In the genomic region with DNA sequence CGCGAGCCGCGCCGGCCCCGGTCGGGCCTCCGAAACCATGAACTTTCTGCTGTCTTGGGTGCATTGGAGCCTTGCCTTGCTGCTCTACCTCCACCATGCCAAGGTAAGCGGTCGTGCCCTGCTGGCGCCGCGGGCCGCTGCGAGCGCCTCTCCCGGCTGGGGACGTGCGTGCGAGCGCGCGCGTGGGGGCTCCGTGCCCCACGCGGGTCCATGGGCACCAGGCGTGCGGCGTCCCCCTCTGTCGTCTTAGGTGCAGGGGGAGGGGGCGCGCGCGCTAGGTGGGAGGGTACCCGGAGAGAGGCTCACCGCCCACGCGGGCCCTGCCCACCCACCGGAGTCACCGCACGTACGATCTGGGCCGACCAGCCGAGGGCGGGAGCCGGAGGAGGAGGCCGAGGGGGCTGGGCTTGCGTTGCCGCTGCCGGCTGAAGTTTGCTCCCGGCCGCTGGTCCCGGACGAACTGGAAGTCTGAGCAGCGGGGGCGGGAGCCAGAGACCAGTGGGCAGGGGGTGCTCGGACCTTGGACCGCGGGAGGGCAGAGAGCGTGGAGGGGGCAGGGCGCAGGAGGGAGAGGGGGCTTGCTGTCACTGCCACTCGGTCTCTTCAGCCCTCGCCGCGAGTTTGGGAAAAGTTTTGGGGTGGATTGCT, we compare ENCODE assay signal across 8 cellular contexts. TPM values are rescaled to one million over a fixed set of nuclear protein-coding genes. Genes with fewer than 3 reads are reported as not detected.
A peak's percentile ranks its signal among the peaks of the same experiment; 100 is the strongest.
DNase-seq lines count a peak whose midpoint lies in the region; FAIRE-seq and TF ChIP-seq lines count a peak whose summit lies in the region.

No MANE protein-coding gene starts in this region.

- no peak overlapping the region for H3K23ac ChIP-seq in H1 (ENCODE audit: insufficient read length)

- no peak for FAIRE-seq in H1 (lab: Jason Lieb, UNC)

- H3K4ac ChIP-seq in H1 (replicated peaks; ENCODE audit: insufficient read length, low read depth, low read length): peak overlapping the region; percentile 41

- H3K4me1 ChIP-seq in H1 (replicated peaks in 1 of 4; ENCODE audit: control insufficient read depth in 3 of 4, insufficient read depth in 4 of 4, low read length in 3 of 4): peaks cover 3 to 36% (median 23%) of the 10 kb centered on the region in 4 experiments

- H2BK120ac ChIP-seq in H1 (replicated peaks; ENCODE audit: low read depth, low read length): no peak overlapping the region

- peak overlapping the region; percentile 86 for H4K91ac ChIP-seq in H1 (replicated peaks; ENCODE audit: insufficient read length, low read length)

- H3K18ac ChIP-seq in H1 (ENCODE audit: extremely low read depth, low read length): peak overlapping the region; percentile 60

- peak overlapping the region; percentile 57; the same call in 1 of the 2 replicates for H3K27ac ChIP-seq in H1 (ENCODE audit: low read depth, low read length)

- no peak overlapping the region for H2BK12ac ChIP-seq in H1 (ENCODE audit: low read depth, low read length)

- no peak for TF ChIP-seq CTCF in H1 (IDR thresholded peaks at IDR 0.05; ENCODE audit: control extremely low read depth in 1 of 3, insufficient read depth in 1 of 3, low read depth in 1 of 3, low read length in 3 of 3)

- H4K5ac ChIP-seq in H1 (ENCODE audit: insufficient read length, low read depth, low read length): peak overlapping the region; percentile 16

- peaks cover 0 to 3% (median 0%) of the 10 kb centered on the region in 4 experiments; a peak in 1 of 7 replicates for H3K27me3 ChIP-seq in H1 (replicated peaks in 1 of 4; ENCODE audit: control insufficient read depth in 3 of 4, extremely low read depth in 1 of 4, insufficient read depth in 3 of 4, low read length in 3 of 4)

- peak; percentile 27 for DNase-seq in SIG-M5 treated with dmso at 0.1 percent for 504 hours (lab: John Stamatoyannopoulos, UW; ENCODE audit: unreplicated experiment)
- DNase-seq in SIG-M5 (lab: John Stamatoyannopoulos, UW): no peak
- peak; percentile 11 for DNase-seq in NCI-H2196 treated with DMSO at 0.1 percent for 48 hours (lab: John Stamatoyannopoulos, UW; ENCODE audit: unreplicated experiment)
- DNase-seq in activated CD8-positive, alpha-beta memory T cell treated with anti-CD3 and anti-CD28 coated beads for 48 hours (ENCODE audit: low read depth in 2 of 3, low spot score in 2 of 3): peak; percentile 32 to 55 (median 45)
- DNase-seq in H1 (ENCODE audit: low read depth in 1 of 2, low spot score in 2 of 2): peak in 1 of 2 experiments; percentile 66
- peak; percentile 43 for DNase-seq in midbrain (lab: John Stamatoyannopoulos, UW)
- peak; percentile 31 for DNase-seq in stimulated activated CD8-positive, alpha-beta memory T cell treated with anti-CD3 and anti-CD28 coated beads, Interleukin-7, amount 100 ng/mL, for 24 hours (ENCODE audit: low read depth)
- DNase-seq in cortex of kidney (lab: John Stamatoyannopoulos, UW): no peak

- H2BK5ac ChIP-seq in H1 (ENCODE audit: low read depth, low read length): peak overlapping the region; percentile 85; the same call in 1 of the 2 replicates

- no peak for TF ChIP-seq RAD21 in H1 (IDR thresholded peaks at IDR 0.05 in 1 of 2, conservative IDR thresholded peaks at IDR 0.05 in 1 of 2; ENCODE audit: low read depth in 2 of 2, low read length in 2 of 2)

- H3K14ac ChIP-seq in H1 (ENCODE audit: insufficient read length): no peak overlapping the region

- H3K4me3 ChIP-seq in H1 (ENCODE audit: extremely low read depth in 1 of 4, insufficient read depth in 2 of 4, low read depth in 3 of 4, low read length in 4 of 4): peak overlapping the region; percentile 77 to 91 (median 85)

- H3K36me3 ChIP-seq in H1 (ENCODE audit: control insufficient read depth in 2 of 4, insufficient read depth in 4 of 4, low read length in 3 of 4): no peaks in the 10 kb centered on the region; a peak in 1 of 8 replicates

- no peak overlapping the region for H2BK20ac ChIP-seq in H1 (ENCODE audit: low read length)

- H3K23me2 ChIP-seq in H1 (ENCODE audit: low read depth, low read length): peaks cover 9% of the 10 kb centered on the region

- POLR2A ChIA-PET in H1 (lab: Charles Lee; ENCODE audit: partially characterized antibody): interaction anchor here (0.8 to 4.2 kb wide), 34 partner anchors 10 to 304 kb away, joined by 3 to 38 read pairs (median 6); a partner anchor contains a TSS

- peaks cover 0 to 5% of the 10 kb centered on the region in 2 experiments for H4K20me1 ChIP-seq in H1 (replicated peaks in 1 of 2; ENCODE audit: control insufficient read depth in 1 of 2, insufficient read depth in 2 of 2, low read length in 2 of 2)

- H3K9me3 ChIP-seq in H1 (ENCODE audit: insufficient read depth in 2 of 2, low read depth in 1 of 2, low read length in 1 of 2): no peaks in the 10 kb centered on the region

- H3K79me2 ChIP-seq in H1 (ENCODE audit: control insufficient read depth in 1 of 2, insufficient read depth in 2 of 2, low read length in 2 of 2): peaks cover 3 to 57% of the 10 kb centered on the region in 2 experiments; a peak in 3 of 4 replicates

- H2AK5ac ChIP-seq in H1 (ENCODE audit: low read depth, low read length): no peak overlapping the region; the same call in 1 of the 2 replicates

- CTCF ChIA-PET in H1 (lab: Charles Lee; ENCODE audit: partially characterized antibody): interaction anchor here (1.2 to 4.6 kb wide), 19 partner anchors 9 to 304 kb away, joined by 4 to 88 read pairs (median 13); no protein-coding TSS in a partner anchor

- 0% methylated on average over 8 of the region's 66 CpGs; no CpG with 5 or more reads in 1 of the 2 experiments for WGBS in H1 (ENCODE audit: extremely low coverage in 1 of 2, insufficient coverage in 1 of 2, insufficient read length in 1 of 2, insufficient replicate concordance in 2 of 2, low coverage in 1 of 2, low lambda C conversion rate in 2 of 2, missing lambda C conversion rate in 1 of 2), 2 experiments

- H3K79me1 ChIP-seq in H1 (ENCODE audit: low read depth, low read length): peaks cover 13% of the 10 kb centered on the region

- peak overlapping the region; percentile 22 for H3K56ac ChIP-seq in H1 (replicated peaks; ENCODE audit: insufficient read length, low read depth, low read length)

- no peak overlapping the region; the same call in 1 of the 2 replicates for H2BK15ac ChIP-seq in H1 (ENCODE audit: low read length)

- TF ChIP-seq EP300 in H1 (IDR thresholded peaks at IDR 0.05; ENCODE audit: borderline replicate concordance in 1 of 2, low read depth in 2 of 2, low read length in 2 of 2): no peak

- H4K8ac ChIP-seq in H1 (ENCODE audit: extremely low read depth, insufficient read depth, low read length): peak overlapping the region; percentile 64

- H2AFZ ChIP-seq in H1 (ENCODE audit: low read length): no peak overlapping the region

- H3K9ac ChIP-seq in H1 (replicated peaks in 1 of 4; ENCODE audit: extremely low read depth in 1 of 4, low read depth in 3 of 4, low read length in 3 of 4): peak overlapping the region; percentile 49 to 92 (median 79)

- H3K4me2 ChIP-seq in H1 (ENCODE audit: insufficient read depth in 1 of 2, low read depth in 2 of 2, low read length in 2 of 2): peak overlapping the region; percentile 88 to 90

- TF ChIP-seq POLR2A in H1 (IDR thresholded peaks at IDR 0.05; ENCODE audit: control extremely low read depth in 1 of 2, low read depth in 2 of 2, low read length in 2 of 2): no peak; a peak in 1 of 3 replicates

TF ChIP-seq in H1, 55 proteins besides CTCF, POLR2A, EP300 and RAD21 (continues in another document):
- TF ChIP-seq HDAC6 (IDR thresholded peaks at IDR 0.05; ENCODE audit: low read depth, low read length): no peak
- peak; percentile 37 for TF ChIP-seq TAF1 (IDR thresholded peaks at IDR 0.05; ENCODE audit: low read depth, low read length)
- no peak for TF ChIP-seq KDM1A (IDR thresholded peaks at IDR 0.05; ENCODE audit: borderline replicate concordance, low read length)
- TF ChIP-seq ASH2L (IDR thresholded peaks at IDR 0.05; ENCODE audit: low read length): peak; percentile 21
- TF ChIP-seq ZNF274 (IDR thresholded peaks at IDR 0.05; ENCODE audit: borderline replicate concordance, extremely low read depth, low read length): no peak
- 0 out of 2 replicates have a peak, but pooled peaks have one; percentile 47 for TF ChIP-seq CHD1 (IDR thresholded peaks at IDR 0.05; ENCODE audit: low read depth, low read length)
- TF ChIP-seq KDM4A (IDR thresholded peaks at IDR 0.05; ENCODE audit: low read depth, low read length, severe bottlenecking): peak; percentile 6
- peak; percentile 65; the same call in 1 of the 2 replicates for TF ChIP-seq PHF8 (conservative IDR thresholded peaks at IDR 0.05; ENCODE audit: low read depth, low read length)
- peak; percentile 77 for TF ChIP-seq BACH1 (IDR thresholded peaks at IDR 0.05; ENCODE audit: low read length)
- peak; percentile 13; the same call in 1 of the 2 replicates for TF ChIP-seq POLR2AphosphoS5 (IDR thresholded peaks at IDR 0.05; ENCODE audit: low read depth, low read length)
- TF ChIP-seq SIN3A (conservative IDR thresholded peaks at IDR 0.05 in 1 of 2, IDR thresholded peaks at IDR 0.05 in 1 of 2; ENCODE audit: low read depth in 1 of 2, low read length in 2 of 2): peak in 1 of 2 experiments; percentile 58; a peak in 2 of 4 replicates
- 0 out of 2 replicates have a peak, but pooled peaks have one; percentile 18 for TF ChIP-seq TBP (IDR thresholded peaks at IDR 0.05; ENCODE audit: low read depth, low read length)
- TF ChIP-seq, protein P1, sequence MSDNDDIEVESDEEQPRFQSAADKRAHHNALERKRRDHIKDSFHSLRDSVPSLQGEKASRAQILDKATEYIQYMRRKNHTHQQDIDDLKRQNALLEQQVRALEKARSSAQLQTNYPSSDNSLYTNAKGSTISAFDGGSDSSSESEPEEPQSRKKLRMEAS (IDR thresholded peaks at IDR 0.05): no peak

RNA-seq across cellular contexts. Expression of a gene that starts 1.3 kb away (rescaled TPM):
- 40.7 and 42.2 TPM in 2 replicates for total RNA-seq in H1 (2021; fragmentation: NEBNext Ultra II Directional; extraction: Animal tissue kit (Norgen Biotek cat#: 25700))
- polyA plus RNA-seq in H1 (2011; rRNA removed): 58.5 and 78.3 TPM in 2 replicates
- 91.7 TPM for polyA plus RNA-seq in H1 (2011; cell fraction: cytosol; rRNA removed)
- polyA plus RNA-seq in H1 (2011; cell fraction: nucleus; rRNA removed): 197 TPM
- polyA plus RNA-seq in H1 (2012, experiment 1 of 2): 39.9 to 45.4 TPM (median 43.0 TPM) in 4 replicates
- polyA plus RNA-seq in H1 (2012, experiment 2 of 2): 28.1 TPM
- polyA plus RNA-seq in H1 (2013, experiment 1 of 2): 33.6 TPM
- 37.0 TPM for polyA plus RNA-seq in H1 (2013, experiment 2 of 2)
- polyA minus RNA-seq in H1 (2011; rRNA and poly(A)+ RNA removed): 167 and 198 TPM in 2 replicates
- 42.9 TPM for polyA minus RNA-seq in H1 (2011; cell fraction: cytosol; rRNA and poly(A)+ RNA removed)
- 91.6 TPM for polyA minus RNA-seq in H1 (2011; cell fraction: nucleus; rRNA and poly(A)+ RNA removed)

Comparison
In these comparisons a context has a peak if more than half of its experiments do, and no peak if none do; other contexts are left out.
1. DNase-seq: peak in SIG-M5 treated with dmso at 0.1 percent for 504 hours (single experiment), NCI-H2196 treated with DMSO at 0.1 percent for 48 hours (single experiment), activated CD8-positive, alpha-beta memory T cell treated with anti-CD3 and anti-CD28 coated beads for 48 hours (3 of 3), midbrain (single experiment) and stimulated activated CD8-positive, alpha-beta memory T cell treated with anti-CD3 and anti-CD28 coated beads, Interleukin-7, amount 100 ng/mL, for 24 hours (single experiment); none in SIG-M5 (single experiment) and cortex of kidney (single experiment).